Comparison of ENCODE assay signal across 8 cellular contexts in genomic region chr3:46979958-46980497, GRCh38. TPM values are rescaled to one million over a fixed set of nuclear protein-coding genes. Genes with fewer than 3 reads are reported as not detected.
A peak's percentile ranks its signal among the peaks of the same experiment; 100 is the strongest.
DNase-seq lines count a peak whose midpoint lies in the region; ATAC-seq, FAIRE-seq and TF ChIP-seq lines count a peak whose summit lies in the region.

No MANE protein-coding gene starts in this region.

- 8% methylated on average over 4 of the region's 40 CpGs; no CpG with 5 or more reads in 1 of the 2 donors for whole genome bisulfite sequencing in gastroesophageal sphincter (ENCODE audit: low coverage in 1 of 2), 2 donors

- POLR2A ChIA-PET in T-cell (lab: Charles Lee): interaction anchor here in 1 of 2 donors (0.9 kb wide), 1 partner anchor 32 kb away, joined by 3 read pairs; no protein-coding TSS in a partner anchor

- no peaks in the 10 kb centered on the region for H3K9me3 ChIP-seq in gastroesophageal sphincter

- H3K4me3 Mint-ChIP-seq in T-cell: peak overlapping the region; percentile 81 to 88 (median 87)

- FAIRE-seq in frontal cortex (lab: Jason Lieb, UNC): no peak

- H3K4me1 ChIP-seq in gastroesophageal sphincter (peaks cover 0 to 52% (median 28%) of the 10 kb centered on the region in 3 donors), rectal smooth muscle tissue (ENCODE audit: control insufficient read depth, insufficient read depth, low read length) (no peaks in the 10 kb centered on the region)

- peaks cover 67 to 74% (median 69%) of the 10 kb centered on the region in 3 donors for H3K4me1 Mint-ChIP-seq in T-cell

- H3K36me3 ChIP-seq in gastroesophageal sphincter (no peaks in the 10 kb centered on the region), rectal smooth muscle tissue (ENCODE audit: control insufficient read depth, insufficient read depth, low read length) (peaks cover 3% of the 10 kb centered on the region)

- TF ChIP-seq EP300 in gastroesophageal sphincter (IDR thresholded peaks at IDR 0.05): no peak

- TF ChIP-seq CTCF in GM12865 (IDR thresholded peaks at IDR 0.05; ENCODE audit: insufficient read depth, low read depth, low read length, missing control alignments): no peak
- no peak for TF ChIP-seq CTCF in gastroesophageal sphincter (IDR thresholded peaks at IDR 0.05)

- peaks cover 6% of the 10 kb centered on the region for H3K36me3 Mint-ChIP-seq in T-cell

- peak overlapping the region; percentile 61 to 72 for H3K27ac Mint-ChIP-seq in T-cell

- CTCF ChIA-PET in T-cell (lab: Charles Lee): interaction anchor here in 1 of 2 donors (1.0 kb wide), 1 partner anchor 183 kb away, joined by 3 read pairs; no protein-coding TSS in a partner anchor

- ATAC-seq in HG02759 (IDR thresholded peaks at IDR 0.05; ENCODE audit: unreplicated experiment) (peak; percentile 17), T-cell (replicated peaks in 1 of 4) (peak in 3 of 4 experiments; percentile 4 to 17 (median 7)), gastroesophageal sphincter (no peak)

- H3K27ac ChIP-seq in gastroesophageal sphincter (peak overlapping the region in 3 of 4 donors; percentile 88 to 97 (median 89)), rectal smooth muscle tissue (ENCODE audit: low read depth, low read length) (no peak overlapping the region), caudate nucleus (ENCODE audit: low read depth, low read length) (no peak overlapping the region)

- no peak for TF ChIP-seq POLR2A in gastroesophageal sphincter (IDR thresholded peaks at IDR 0.05)

- H3K4me3 ChIP-seq in GM12865 (ENCODE audit: low read depth, low read length) (peak overlapping the region; percentile 80), gastroesophageal sphincter (peak overlapping the region; percentile 73 to 80), rectal smooth muscle tissue (ENCODE audit: low read length) (peak overlapping the region; percentile 76)

- H3K27me3 ChIP-seq in gastroesophageal sphincter (no peaks in the 10 kb centered on the region), rectal smooth muscle tissue (ENCODE audit: control insufficient read depth, insufficient read depth, low read length) (no peaks in the 10 kb centered on the region)

- no peaks in the 10 kb centered on the region for H3K27me3 Mint-ChIP-seq in T-cell

- DNase-seq in GM12865 (ENCODE audit: low read depth) (no peak), T-cell (peak in 2 of 34 experiments; percentile 20 to 23), DMS153 treated with DMSO at 0.1 percent for 48 hours (lab: John Stamatoyannopoulos, UW; ENCODE audit: unreplicated experiment) (no peak), caudate nucleus (lab: John Stamatoyannopoulos, UW) (no peak), frontal cortex (ENCODE audit: low spot score in 2 of 2) (no peak)

- H3K9ac ChIP-seq in rectal smooth muscle tissue (ENCODE audit: low read length): peak overlapping the region; percentile 79

- no peaks in the 10 kb centered on the region for H3K9me3 Mint-ChIP-seq in T-cell

RNA-seq across cellular contexts. Expression of gene NBEAL2, which starts 0.6 kb away (rescaled TPM):
- total RNA-seq in T-cell: 100 to 1,000 TPM; 141 to 206 (median 182) TPM
- total RNA-seq in gastroesophageal sphincter: 10 to 100 TPM; 12.3 to 23.2 (median 20.4) TPM
- 4.9 TPM for total RNA-seq in frontal cortex

RNA-seq across cellular contexts. Expression of gene CCDC12, which starts 3.5 kb away (rescaled TPM):
- total RNA-seq in T-cell (10 to 100 TPM; 66.5 to 78.4 (median 72.8) TPM), gastroesophageal sphincter (10 to 100 TPM; 14.3 to 52.2 (median 42.0) TPM), frontal cortex (25.3 TPM)

Comparison
In these comparisons a context has a peak if more than half of its experiments do, and no peak if none do; other contexts are left out.
1. H3K27ac ChIP-seq: peak in gastroesophageal sphincter (3 of 4); none in rectal smooth muscle tissue (single experiment) and caudate nucleus (single experiment).
2. RNA of gene NBEAL2, which starts 0.6 kb away (total RNA-seq): 141 to 206 TPM in T-cell; 12.3 to 23.2 TPM in gastroesophageal sphincter and 4.9 TPM in frontal cortex (single experiment); every median in the first group is over 4 times any median in the second.
3. Peak in every context shown above with its lines, with median percentiles within 50 percentile points of each other: H3K4me3 ChIP-seq.